In the genomic region with DNA sequence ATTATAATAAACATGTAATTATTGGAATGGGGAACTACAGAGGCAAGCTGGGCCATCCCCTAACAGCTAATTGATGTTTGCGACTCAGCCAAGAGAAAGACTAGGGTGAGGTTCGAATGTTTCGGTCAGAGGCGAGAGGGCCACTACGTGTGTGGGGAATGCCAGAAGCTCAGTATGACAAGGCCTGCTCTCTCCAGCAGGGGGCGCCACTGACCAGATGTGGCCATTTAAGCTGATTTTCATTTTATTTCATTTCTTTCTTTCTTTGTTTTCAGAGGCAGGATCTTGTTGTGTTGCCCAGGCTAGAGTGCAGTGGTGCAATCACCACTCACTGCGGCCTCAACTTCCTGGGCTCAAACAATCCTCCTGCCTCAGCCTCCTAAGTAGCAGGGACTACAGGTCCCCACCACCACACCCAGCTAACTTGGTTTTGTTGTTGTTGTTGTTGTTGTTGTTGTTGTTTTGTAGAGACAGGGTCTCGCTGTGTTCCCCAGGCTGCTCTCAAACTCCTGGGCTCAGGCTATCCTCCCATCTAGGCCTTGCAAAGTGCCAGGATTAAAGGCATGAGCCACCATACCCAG, we compare ENCODE assay signal across 8 cellular contexts.
DNase-seq lines count a peak whose midpoint lies in the region; ATAC-seq and TF ChIP-seq lines count a peak whose summit lies in the region.

No MANE protein-coding gene starts in this region.

- DNase-seq in NCI-H748 (lab: John Stamatoyannopoulos, UW; ENCODE audit: unreplicated experiment) (peak; percentile 6), NCI-H748 treated with DMSO at 0.1 percent for 48 hours (lab: John Stamatoyannopoulos, UW) (no peak), UCSD-AML1 (lab: John Stamatoyannopoulos, UW; ENCODE audit: unreplicated experiment) (peak; percentile 18), epithelial cell of esophagus (ENCODE audit: low read depth) (no peak), superior temporal gyrus (ENCODE audit: extremely low spot score) (no peak), NCI-H2171 treated with DMSO at 0.1 percent for 48 hours (lab: John Stamatoyannopoulos, UW) (no peak)
- peak in 2 of 3 experiments; percentile 9 to 22 for DNase-seq in stimulated activated CD4-positive, alpha-beta T cell treated with anti-CD3 and anti-CD28 coated beads, TNF-alpha, amount 100 ng/mL, for 4 hours (ENCODE audit: low read depth in 3 of 3)

- no peak for ATAC-seq in HG03457 (IDR thresholded peaks at IDR 0.05; ENCODE audit: unreplicated experiment)

- TF ChIP-seq CTCF in epithelial cell of esophagus (IDR thresholded peaks at IDR 0.05; ENCODE audit: insufficient read depth, low read depth, low read length, missing control alignments) = peak; percentile 19

- no peak overlapping the region for H3K4me3 ChIP-seq in epithelial cell of esophagus (ENCODE audit: low read length)

Comparison
In these comparisons a context has a peak if more than half of its experiments do, and no peak if none do; other contexts are left out.
1. DNase-seq: peak in NCI-H748 (single experiment), UCSD-AML1 (single experiment) and stimulated activated CD4-positive, alpha-beta T cell treated with anti-CD3 and anti-CD28 coated beads, TNF-alpha, amount 100 ng/mL, for 4 hours (2 of 3); none in NCI-H748 treated with DMSO at 0.1 percent for 48 hours (single experiment), epithelial cell of esophagus (single experiment), superior temporal gyrus (single experiment) and NCI-H2171 treated with DMSO at 0.1 percent for 48 hours (single experiment).